In the genomic region with DNA sequence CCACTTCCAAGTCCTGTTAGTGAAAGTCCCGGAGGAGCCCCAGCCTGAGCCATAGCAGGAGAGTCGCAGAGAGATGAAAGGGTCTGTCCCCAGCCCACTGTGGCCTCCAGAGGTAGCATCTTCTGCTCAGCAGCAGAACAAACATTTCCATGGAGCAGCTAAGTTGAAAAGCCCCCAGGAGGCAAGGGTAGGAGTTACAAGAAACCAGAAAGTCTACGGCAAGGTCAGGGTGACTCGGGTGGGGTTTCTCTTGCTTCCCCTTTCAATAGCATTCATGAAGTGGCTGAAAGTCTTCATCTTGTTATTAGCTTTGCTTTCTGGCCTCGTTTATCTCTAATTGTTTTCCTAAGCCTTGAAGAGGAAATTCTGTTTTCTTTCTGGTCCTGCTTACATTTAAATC, we compare ENCODE assay signal across 15 cellular contexts.
"Had no signal": no experiment of that assay in that cellular context is flagged by ENCODE, and none has a peak within 500 bp of the region (broad histone marks: within the 10 kb centered on the region; RNA-seq: fewer than 3 reads in every experiment).

No MANE protein-coding gene starts in this region.

- FAIRE-seq: frontal cortex, islet of Langerhans had no signal

- H3K4me3 ChIP-seq: ascending aorta, breast epithelium, heart right ventricle, ovary, thyroid gland had no signal

- H3K27ac ChIP-seq: ascending aorta, breast epithelium, heart right ventricle had no signal

- H3K36me3 ChIP-seq: ascending aorta, breast epithelium, heart right ventricle, ovary, thyroid gland had no signal

- H3K27me3 ChIP-seq: ascending aorta, breast epithelium, ovary, thyroid gland had no signal

- H3K4me1 ChIP-seq: ascending aorta, breast epithelium, thyroid gland had no signal

- DNase-seq: activated CD4-positive, alpha-beta T cell treated with anti-CD3 and anti-CD28 coated beads, Interleukin-2, amount 50 U/mL, for 4 hours; activated naive CD4-positive, alpha-beta T cell treated with anti-CD3 and anti-CD28 coated beads for 36 hours; activated T-cell treated with anti-CD3 and anti-CD28 coated beads, Interleukin-2, amount 50 U/mL, for 1 hour; cerebellar nuclear complex; effector memory CD4-positive, alpha-beta T cell; heart right ventricle; T-helper 9 cell; thyroid gland had no signal

- H3K9me3 ChIP-seq: ascending aorta, breast epithelium, heart right ventricle, ovary, thyroid gland had no signal

- ATAC-seq: activated CD4-positive, CD25-positive, alpha-beta regulatory T cell treated with anti-CD3 and anti-CD28 coated beads, Interleukin-2, amount 50 U/mL, for 24 hours; heart right ventricle; stimulated activated effector memory CD8-positive, alpha-beta T cell treated with anti-CD3 and anti-CD28 coated beads, Interleukin-12 subunit alpha, Interleukin-12 subunit beta, amount 100 ng/mL, for 72 hours had no signal
